ENCODE assay signal across 8 cellular contexts in genomic region chr15:68818671-68819450, GRCh38. TPM values are rescaled to one million over a fixed set of nuclear protein-coding genes. Genes with fewer than 3 reads are reported as not detected.
DNase-seq lines count a peak whose midpoint lies in the region; ATAC-seq and TF ChIP-seq lines count a peak whose summit lies in the region.

No MANE protein-coding gene starts in this region.

- H3K27me3 Mint-ChIP-seq in stimulated activated memory B cell treated with anti-CD40 and anti-IgM and Interleukin-4, amounts not matched to agents 10 μg/mL and 1 μg/mL and 100 μg/mL, for 72 hours: no peaks in the 10 kb centered on the region

- peaks cover 43% of the 10 kb centered on the region for H3K4me1 Mint-ChIP-seq in stimulated activated memory B cell treated with anti-CD40 and anti-IgM and Interleukin-4, amounts not matched to agents 10 μg/mL and 1 μg/mL and 100 μg/mL, for 72 hours

- ATAC-seq in lung (ENCODE audit: insufficient read depth, low FRiP score): no peak
- peak; percentile 9 for ATAC-seq in stimulated activated memory B cell treated with anti-CD40 and anti-IgM and Interleukin-4, amounts not matched to agents 10 μg/mL and 1 μg/mL and 100 μg/mL, for 72 hours
- ATAC-seq in HG03432 (IDR thresholded peaks at IDR 0.05; ENCODE audit: unreplicated experiment): no peak

- peaks cover 9% of the 10 kb centered on the region for H3K4me1 ChIP-seq in effector memory CD4-positive, alpha-beta T cell (ENCODE audit: control insufficient read depth, insufficient read depth, low read length, poor library complexity, severe bottlenecking)
- H3K4me1 ChIP-seq in lung (ENCODE audit: control insufficient read depth in 2 of 2, insufficient read depth in 2 of 2, low read length in 2 of 2): peaks cover 10 to 14% of the 10 kb centered on the region in 2 donors

- no peaks in the 10 kb centered on the region for H3K9me3 ChIP-seq in effector memory CD4-positive, alpha-beta T cell (ENCODE audit: control insufficient read depth, low read length)
- no peaks in the 10 kb centered on the region for H3K9me3 ChIP-seq in lung (ENCODE audit: control insufficient read depth in 2 of 2, insufficient read depth in 1 of 2, low read length in 1 of 2)

- peak overlapping the region; percentile 83 for H3K27ac ChIP-seq in effector memory CD4-positive, alpha-beta T cell (ENCODE audit: insufficient read depth, low read length, poor library complexity, severe bottlenecking)
- peak overlapping the region; percentile 97 to 98 for H3K27ac ChIP-seq in lung (ENCODE audit: low read depth in 1 of 2, low read length in 1 of 2)

- H3K4me3 Mint-ChIP-seq in stimulated activated memory B cell treated with anti-CD40 and anti-IgM and Interleukin-4, amounts not matched to agents 10 μg/mL and 1 μg/mL and 100 μg/mL, for 72 hours: peak overlapping the region; percentile 98

- H3K36me3 ChIP-seq in effector memory CD4-positive, alpha-beta T cell (ENCODE audit: control insufficient read depth, insufficient read depth, low read length): no peaks in the 10 kb centered on the region
- no peaks in the 10 kb centered on the region for H3K36me3 ChIP-seq in lung (ENCODE audit: control insufficient read depth in 2 of 2, insufficient read depth in 2 of 2, low read length in 2 of 2)

- peak overlapping the region; percentile 89 for H3K4me3 ChIP-seq in GM08714 (ENCODE audit: low read length)
- H3K4me3 ChIP-seq in effector memory CD4-positive, alpha-beta T cell (ENCODE audit: insufficient read depth, low read depth, low read length, poor library complexity, severe bottlenecking): peak overlapping the region; percentile 74
- H3K4me3 ChIP-seq in lung: peak overlapping the region; percentile 84

- no peaks in the 10 kb centered on the region for H3K27me3 ChIP-seq in effector memory CD4-positive, alpha-beta T cell (replicated peaks; ENCODE audit: control insufficient read depth, insufficient read depth, low read length, poor library complexity, severe bottlenecking)
- no peaks in the 10 kb centered on the region for H3K27me3 ChIP-seq in lung (ENCODE audit: control insufficient read depth, insufficient read depth)

- TF ChIP-seq CTCF in lung (IDR thresholded peaks at IDR 0.05; ENCODE audit: control extremely low read depth, extremely low read depth): no peak

- DNase-seq in MV-4-11 (lab: John Stamatoyannopoulos, UW): peak; percentile 88
- DNase-seq in activated CD4-positive, alpha-beta T cell treated with anti-CD3 and anti-CD28 coated beads for 48 hours: peak; percentile 58
- DNase-seq in effector memory CD4-positive, alpha-beta T cell: no peak
- DNase-seq in lung (ENCODE audit: low spot score): peak; percentile 65
- DNase-seq in NCI-H1048 (lab: John Stamatoyannopoulos, UW): no peak

- WGBS in lung, 2 donors: 0 to 1% methylated on average over 53 to 77 of the region's 77 CpGs

- peaks cover 7% of the 10 kb centered on the region for H3K36me3 Mint-ChIP-seq in stimulated activated memory B cell treated with anti-CD40 and anti-IgM and Interleukin-4, amounts not matched to agents 10 μg/mL and 1 μg/mL and 100 μg/mL, for 72 hours

- no peaks in the 10 kb centered on the region for H3K9me3 Mint-ChIP-seq in stimulated activated memory B cell treated with anti-CD40 and anti-IgM and Interleukin-4, amounts not matched to agents 10 μg/mL and 1 μg/mL and 100 μg/mL, for 72 hours

- H3K27ac Mint-ChIP-seq in stimulated activated memory B cell treated with anti-CD40 and anti-IgM and Interleukin-4, amounts not matched to agents 10 μg/mL and 1 μg/mL and 100 μg/mL, for 72 hours: peak overlapping the region; percentile 99

RNA-seq across cellular contexts. Expression of gene ANP32A, which starts 1.8 kb away (rescaled TPM):
- total RNA-seq in lung: 100 to 1,000 TPM; 105 to 197 TPM
- 100 to 1,000 TPM; 109 to 117 TPM for polyA plus RNA-seq in lung

Comparison
In these comparisons a context has a peak if more than half of its experiments do, and no peak if none do; other contexts are left out.
1. DNase-seq: peak in MV-4-11 (single experiment), activated CD4-positive, alpha-beta T cell treated with anti-CD3 and anti-CD28 coated beads for 48 hours (single experiment) and lung (single experiment); none in effector memory CD4-positive, alpha-beta T cell (0 of 3) and NCI-H1048 (single experiment).
2. Peak in every context shown above with its lines, with median percentiles within 50 percentile points of each other: H3K4me3 ChIP-seq.